ENCODE assay signal across 1 cellular context in the genomic region with DNA sequence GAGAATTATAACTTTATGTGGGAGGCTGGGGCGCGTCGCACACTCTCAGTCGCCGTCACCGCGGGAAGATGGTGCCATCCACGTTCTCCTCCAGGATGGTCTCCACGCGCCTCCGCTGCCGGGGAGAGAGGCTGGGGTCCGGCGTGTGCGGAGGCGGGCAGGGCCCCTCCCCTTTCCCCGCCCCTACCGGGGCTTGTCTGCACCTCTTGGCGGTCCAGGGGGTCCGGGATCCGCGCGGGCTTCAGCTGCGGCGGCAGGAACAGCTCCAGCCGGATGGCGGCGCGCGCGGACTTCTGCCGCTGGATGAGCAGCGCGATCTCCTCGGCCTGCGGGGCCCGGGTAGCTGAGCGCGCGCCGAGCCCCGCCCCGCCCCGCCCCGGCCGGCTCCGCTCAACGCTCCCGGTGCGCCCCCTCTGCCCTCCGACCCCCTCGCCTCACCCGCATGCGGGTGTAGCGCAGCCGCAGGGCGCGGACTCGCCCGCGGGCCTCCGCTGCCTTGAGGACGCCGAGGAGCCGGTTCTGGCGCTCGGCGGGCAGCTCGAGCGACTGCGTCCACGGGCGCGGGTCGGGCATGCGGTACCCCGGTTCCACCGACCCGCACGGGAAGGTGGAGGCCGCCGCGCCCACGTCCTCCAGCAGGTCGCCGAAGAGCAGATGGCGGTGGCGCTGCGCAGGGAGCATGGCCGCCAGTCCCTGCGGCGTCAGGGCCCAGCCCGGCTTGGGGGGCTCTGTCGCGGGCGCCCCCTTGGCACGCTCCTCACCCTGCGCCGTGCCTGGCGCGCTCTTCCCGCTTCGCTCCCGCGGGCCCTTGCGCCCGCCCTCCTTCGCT.
A peak's percentile ranks its signal among the peaks of the same experiment; 100 is the strongest.
TF ChIP-seq lines count a peak whose summit lies in the region.

No MANE protein-coding gene starts in this region.

TF ChIP-seq in K562, 482 proteins besides CTCF, POLR2A, EP300 and RAD21 (continues in another document):
- TF ChIP-seq RBFOX2 (IDR thresholded peaks at IDR 0.05; ENCODE audit: low read depth, low read length) (0 out of 2 replicates have a peak, but pooled peaks have one; percentile 22), ZNF121 (CRISPR knock-in tag; conservative IDR thresholded peaks at IDR 0.05) (no peak), RB1 (IDR thresholded peaks at IDR 0.05; ENCODE audit: low read depth) (peak; percentile 74; the same call in 1 of the 2 replicates), MTA3 (IDR thresholded peaks at IDR 0.05; ENCODE audit: borderline replicate concordance) (0 out of 2 replicates have a peak, but pooled peaks have one; percentile 23), ZBTB17 (CRISPR knock-in tag; IDR thresholded peaks at IDR 0.05) (0 out of 2 replicates have a peak, but pooled peaks have one; percentile 28), PCBP1 (IDR thresholded peaks at IDR 0.05; ENCODE audit: low read depth, low read length, poor library complexity, severe bottlenecking) (peak; percentile 1), MAZ (CRISPR knock-in tag; conservative IDR thresholded peaks at IDR 0.05 in 1 of 2, IDR thresholded peaks at IDR 0.05 in 1 of 2) (peak; percentile 50 to 75; a peak in 3 of 4 replicates), VEZF1 (CRISPR knock-in tag; IDR thresholded peaks at IDR 0.05) (peak; percentile 47), PURB (CRISPR knock-in tag; IDR thresholded peaks at IDR 0.05; ENCODE audit: low read depth) (no peak), RHOXF2B (CRISPR knock-in tag; conservative IDR thresholded peaks at IDR 0.05) (0 out of 2 replicates have a peak, but pooled peaks have one; percentile 31), HBP1 (CRISPR knock-in tag; IDR thresholded peaks at IDR 0.05) (no peak), NRF1 (conservative IDR thresholded peaks at IDR 0.05 in 1 of 2, IDR thresholded peaks at IDR 0.05 in 1 of 2) (peak; percentile 21 to 29; a peak in 2 of 4 replicates), ZBTB40 (IDR thresholded peaks at IDR 0.05) (no peak), ZBTB40 (CRISPR knock-in tag; IDR thresholded peaks at IDR 0.05) (no peak), KDM2B (CRISPR knock-in tag; IDR thresholded peaks at IDR 0.05) (peak; percentile 62; the same call in 1 of the 2 replicates), HDAC1 (IDR thresholded peaks at IDR 0.05) (0 out of 4 replicates have a peak, but pooled peaks of 1 of the 2 experiments have one; percentile 10), NFIC (IDR thresholded peaks at IDR 0.05) (peak; percentile 43), CTBP1 (IDR thresholded peaks at IDR 0.05; ENCODE audit: borderline replicate concordance) (peak; percentile 75), RCOR1 (IDR thresholded peaks at IDR 0.05; ENCODE audit: borderline replicate concordance in 1 of 2, low read depth in 2 of 2, low read length in 2 of 2) (0 out of 4 replicates have a peak, but pooled peaks of 1 of the 2 experiments have one; percentile 12), KLF16 (IDR thresholded peaks at IDR 0.05) (no peak), ZNF431 (CRISPR knock-in tag; IDR thresholded peaks at IDR 0.05) (0 out of 2 replicates have a peak, but pooled peaks have one; percentile 16), NFYB (IDR thresholded peaks at IDR 0.05; ENCODE audit: extremely low read depth, insufficient read length) (no peak), EGR1 (conservative IDR thresholded peaks at IDR 0.05) (peak; percentile 69), E2F6 (IDR thresholded peaks at IDR 0.05; ENCODE audit: borderline replicate concordance in 1 of 2, extremely low read depth in 1 of 2, insufficient read depth in 1 of 2, insufficient read length in 1 of 2, low read depth in 1 of 2, low read length in 1 of 2, poor library complexity in 1 of 2, severe bottlenecking in 1 of 2) (peak in 1 of 2 experiments; percentile 42), CBFA2T2 (conservative IDR thresholded peaks at IDR 0.05) (no peak), HMGN3 (IDR thresholded peaks at IDR 0.05; ENCODE audit: borderline replicate concordance, extremely low read depth, insufficient read length, low read depth, low read length) (peak; percentile 40), MYC (IDR thresholded peaks at IDR 0.05; ENCODE audit: low read depth, low read length) (peak; percentile 32; the same call in 1 of the 2 replicates), MYC (CRISPR knock-in tag; IDR thresholded peaks at IDR 0.05; ENCODE audit: borderline replicate concordance, low read depth) (no peak), SMAD1 (IDR thresholded peaks at IDR 0.05; ENCODE audit: low read depth, low read length, partially characterized antibody) (no peak), ZBTB7A (IDR thresholded peaks at IDR 0.05; ENCODE audit: borderline replicate concordance, control insufficient read depth, low read depth, low read length) (peak; percentile 86)
- TF ChIP-seq, protein P1, sequence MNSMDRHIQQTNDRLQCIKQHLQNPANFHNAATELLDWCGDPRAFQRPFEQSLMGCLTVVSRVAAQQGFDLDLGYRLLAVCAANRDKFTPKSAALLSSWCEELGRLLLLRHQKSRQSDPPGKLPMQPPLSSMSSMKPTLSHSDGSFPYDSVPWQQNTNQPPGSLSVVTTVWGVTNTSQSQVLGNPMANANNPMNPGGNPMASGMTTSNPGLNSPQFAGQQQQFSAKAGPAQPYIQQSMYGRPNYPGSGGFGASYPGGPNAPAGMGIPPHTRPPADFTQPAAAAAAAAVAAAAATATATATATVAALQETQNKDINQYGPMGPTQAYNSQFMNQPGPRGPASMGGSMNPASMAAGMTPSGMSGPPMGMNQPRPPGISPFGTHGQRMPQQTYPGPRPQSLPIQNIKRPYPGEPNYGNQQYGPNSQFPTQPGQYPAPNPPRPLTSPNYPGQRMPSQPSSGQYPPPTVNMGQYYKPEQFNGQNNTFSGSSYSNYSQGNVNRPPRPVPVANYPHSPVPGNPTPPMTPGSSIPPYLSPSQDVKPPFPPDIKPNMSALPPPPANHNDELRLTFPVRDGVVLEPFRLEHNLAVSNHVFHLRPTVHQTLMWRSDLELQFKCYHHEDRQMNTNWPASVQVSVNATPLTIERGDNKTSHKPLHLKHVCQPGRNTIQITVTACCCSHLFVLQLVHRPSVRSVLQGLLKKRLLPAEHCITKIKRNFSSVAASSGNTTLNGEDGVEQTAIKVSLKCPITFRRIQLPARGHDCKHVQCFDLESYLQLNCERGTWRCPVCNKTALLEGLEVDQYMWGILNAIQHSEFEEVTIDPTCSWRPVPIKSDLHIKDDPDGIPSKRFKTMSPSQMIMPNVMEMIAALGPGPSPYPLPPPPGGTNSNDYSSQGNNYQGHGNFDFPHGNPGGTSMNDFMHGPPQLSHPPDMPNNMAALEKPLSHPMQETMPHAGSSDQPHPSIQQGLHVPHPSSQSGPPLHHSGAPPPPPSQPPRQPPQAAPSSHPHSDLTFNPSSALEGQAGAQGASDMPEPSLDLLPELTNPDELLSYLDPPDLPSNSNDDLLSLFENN (IDR thresholded peaks at IDR 0.05; ENCODE audit: low read depth in 2 of 2, low read length in 2 of 2), result no peak
